In the genomic region with DNA sequence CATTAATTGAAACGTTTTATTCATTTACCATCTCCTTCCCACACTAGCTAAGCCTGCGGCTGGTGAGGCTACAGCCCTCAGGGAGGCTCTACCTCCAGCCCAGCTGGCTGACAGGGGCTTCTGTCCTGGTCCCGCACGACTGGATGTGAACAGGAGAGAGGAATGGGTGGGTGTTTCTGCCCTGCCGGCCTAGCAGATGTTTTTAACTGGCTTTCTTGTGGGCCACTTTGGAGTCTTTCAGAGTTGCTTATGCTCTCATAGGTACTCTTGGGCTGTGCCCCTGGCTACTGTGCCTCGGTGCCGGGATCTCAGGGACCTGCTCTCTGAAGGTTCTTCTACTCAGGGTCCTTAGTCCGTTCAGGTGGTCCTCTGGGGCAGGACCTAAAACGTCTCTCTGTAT, we compare ENCODE assay signal across 6 cellular contexts.
"Had no signal": no experiment of that assay in that cellular context is flagged by ENCODE, and none has a peak within 500 bp of the region (broad histone marks: within the 10 kb centered on the region; RNA-seq: fewer than 3 reads in every experiment).

No MANE protein-coding gene starts in this region.

- DNase-seq: H9, HCEC 1CT, KBM-7 had no signal

- H3K4me3 Mint-ChIP-seq: GM23338, H9, IgD-negative memory B cell had no signal

- H3K27ac ChIP-seq: HL-60 had no signal

- H3K4me3 ChIP-seq: GM23338 had no signal

- H3K4me2 ChIP-seq: GM23338 had no signal

- H3K27ac Mint-ChIP-seq: GM23338, H9, IgD-negative memory B cell had no signal

- H2AFZ ChIP-seq: GM23338 had no signal

- H3K4me1 Mint-ChIP-seq: GM23338 had no signal
